Comparison of ENCODE assay signal across 10 cellular contexts in genomic region chr2:120820885-120821279, GRCh38.
DNase-seq lines count a peak whose midpoint lies in the region; ATAC-seq and TF ChIP-seq lines count a peak whose summit lies in the region.
"Had no signal": no experiment of that assay in that cellular context is flagged by ENCODE, and none has a peak within 500 bp of the region (broad histone marks: within the 10 kb centered on the region; RNA-seq: fewer than 3 reads in every experiment).

No MANE protein-coding gene starts in this region.

- H3K4me2 ChIP-seq in KMS-11: no peak overlapping the region; the same call in 1 of the 2 replicates
- H3K4me2 ChIP-seq in neuronal stem cell (ENCODE audit: insufficient read depth, low read length, poor library complexity, severe bottlenecking): no peak overlapping the region

- H3K14ac ChIP-seq in neuronal stem cell (ENCODE audit: low read length): no peak overlapping the region

- ATAC-seq in GM19395 (IDR thresholded peaks at IDR 0.05; ENCODE audit: unreplicated experiment): no peak
- ATAC-seq: activated naive CD8-positive, alpha-beta T cell treated with anti-CD3 and anti-CD28 coated beads, Interleukin-2, amount 50 U/mL, for 24 hours had no signal

- peaks cover 5% of the 10 kb centered on the region for H3K4me1 ChIP-seq in KMS-11 (ENCODE audit: low read depth, poor library complexity, severe bottlenecking)
- peaks cover 20 to 24% of the 10 kb centered on the region in 2 donors for H3K4me1 ChIP-seq in neuronal stem cell (ENCODE audit: control insufficient read depth in 2 of 2, insufficient read depth in 1 of 2, low read depth in 1 of 2, low read length in 2 of 2)

- H3K79me2 ChIP-seq in KMS-11 (ENCODE audit: insufficient read depth, low read depth): no peaks in the 10 kb centered on the region

- DNase-seq in AG09309 (ENCODE audit: low read depth) (no peak), fibroblast of gingiva (ENCODE audit: low read depth) (peak; percentile 46), neuronal stem cell (ENCODE audit: low spot score) (no peak), NCI-H2029 treated with DMSO at 0.1 percent for 48 hours (lab: John Stamatoyannopoulos, UW) (no peak), erythroblast (lab: John Stamatoyannopoulos, UW) (no peak)
- DNase-seq in effector CD4-positive, alpha-beta T cell: no peak
- DNase-seq: activated naive CD8-positive, alpha-beta T cell treated with anti-CD3 and anti-CD28 coated beads, Interleukin-2, amount 50 U/mL, for 24 hours; NCI-H774 had no signal

- WGBS in neuronal stem cell (ENCODE audit: extremely low coverage in 2 of 2, insufficient read length in 2 of 2, insufficient replicate concordance in 1 of 2), 2 donors: no CpG with 5 or more reads among the region's 12 CpGs

- no peak overlapping the region for H3K4ac ChIP-seq in neuronal stem cell (ENCODE audit: low read length)

- H2AFZ ChIP-seq in KMS-11 (ENCODE audit: low read depth) (peak overlapping the region; percentile 49; the same call in 1 of the 2 replicates), neuronal stem cell (ENCODE audit: low read length) (no peak overlapping the region)

- no peak overlapping the region for H2BK5ac ChIP-seq in neuronal stem cell (ENCODE audit: low read length)

- H3K79me1 ChIP-seq in neuronal stem cell (ENCODE audit: low read depth, low read length): peaks cover 23% of the 10 kb centered on the region

- no peak overlapping the region for H4K8ac ChIP-seq in neuronal stem cell (ENCODE audit: low read depth, low read length)

- H3K4me3 ChIP-seq in AG09309 (ENCODE audit: control insufficient read depth, low read depth, low read length) (peak overlapping the region; percentile 13; the same call in 1 of the 2 replicates), KMS-11 (IDR thresholded peaks at IDR 0.05; ENCODE audit: insufficient read depth, low read depth, low read length) (no peak overlapping the region), neuronal stem cell (ENCODE audit: low read length in 2 of 2) (no peak overlapping the region)

- no peak for TF ChIP-seq POLR2A in erythroblast (IDR thresholded peaks at IDR 0.05; ENCODE audit: low read length)

- peaks cover 0 to 3% of the 10 kb centered on the region in 2 donors for H3K9me3 ChIP-seq in neuronal stem cell (replicated peaks in 1 of 2; ENCODE audit: control insufficient read depth in 2 of 2, insufficient read depth in 1 of 2, low read depth in 1 of 2, low read length in 2 of 2)

- no peak overlapping the region for H4K91ac ChIP-seq in neuronal stem cell (ENCODE audit: low read depth, low read length, poor library complexity)

- no peaks in the 10 kb centered on the region for H3K27me3 ChIP-seq in KMS-11 (ENCODE audit: insufficient read depth, low read depth)
- H3K27me3 ChIP-seq in neuronal stem cell (ENCODE audit: control insufficient read depth in 3 of 3, insufficient read depth in 3 of 3, low read depth in 1 of 3, low read length in 3 of 3): no peaks in the 10 kb centered on the region

- H2BK12ac ChIP-seq in neuronal stem cell (ENCODE audit: low read length): no peak overlapping the region

- H3K27ac ChIP-seq in KMS-11: no peak overlapping the region
- no peak overlapping the region for H3K27ac ChIP-seq in neuronal stem cell (replicated peaks; ENCODE audit: low read length)

- no peak overlapping the region for H2BK120ac ChIP-seq in neuronal stem cell (ENCODE audit: low read depth, low read length)

- H3K36me3 ChIP-seq in KMS-11 (ENCODE audit: insufficient read depth) (no peaks in the 10 kb centered on the region), neuronal stem cell (replicated peaks in 1 of 2; ENCODE audit: control insufficient read depth in 2 of 2, insufficient read depth in 2 of 2, low read length in 2 of 2) (peaks cover 10 to 79% of the 10 kb centered on the region in 2 donors)

- H3K18ac ChIP-seq in neuronal stem cell (ENCODE audit: low read length): peak overlapping the region; percentile 30

- no peak overlapping the region for H3K23ac ChIP-seq in neuronal stem cell (ENCODE audit: low read depth, low read length, poor library complexity)

- H3K9ac ChIP-seq in KMS-11: no peak overlapping the region
- H3K9ac ChIP-seq in neuronal stem cell (ENCODE audit: low read depth, low read length, poor library complexity): no peak overlapping the region

- no peak overlapping the region for H2BK15ac ChIP-seq in neuronal stem cell (ENCODE audit: low read length)

- H2AK5ac ChIP-seq in neuronal stem cell (ENCODE audit: low read depth, low read length): no peak overlapping the region

- H4K20me1 ChIP-seq in KMS-11 (ENCODE audit: insufficient read depth): no peaks in the 10 kb centered on the region

- TF ChIP-seq CTCF in AG09309 (IDR thresholded peaks at IDR 0.05; ENCODE audit: control insufficient read depth, insufficient read depth, low read depth, low read length, missing control alignments) (no peak), KMS-11 (conservative IDR thresholded peaks at IDR 0.05; ENCODE audit: low read depth, low read length) (no peak)
